In the genomic region with DNA sequence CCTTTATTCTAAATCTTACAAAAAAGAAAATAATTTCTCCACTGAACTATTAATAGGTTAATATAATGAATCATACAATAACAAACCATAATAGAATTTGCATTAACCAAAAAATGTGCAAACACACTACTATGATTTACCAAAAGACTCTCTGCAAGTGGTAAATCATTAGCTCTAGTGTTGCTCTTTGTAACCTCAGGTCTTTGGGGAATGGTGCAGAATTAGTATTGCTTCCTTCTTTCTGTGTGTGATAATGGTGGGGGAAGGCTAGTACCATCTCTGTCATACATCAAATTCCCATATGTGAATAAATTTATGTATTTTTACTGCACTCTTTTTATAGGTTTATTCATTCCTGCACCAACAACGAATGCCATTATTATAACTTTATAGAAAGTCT, we compare ENCODE assay signal across 15 cellular contexts.
DNase-seq lines count a peak whose midpoint lies in the region; ATAC-seq and TF ChIP-seq lines count a peak whose summit lies in the region.
"Had no signal": no experiment of that assay in that cellular context is flagged by ENCODE, and none has a peak within 500 bp of the region (broad histone marks: within the 10 kb centered on the region; RNA-seq: fewer than 3 reads in every experiment).

No MANE protein-coding gene starts in this region.

- H3K27me3 Mint-ChIP-seq in mesothelial cell of epicardium (ENCODE audit: low read depth), result no peaks in the 10 kb centered on the region
- no peaks in the 10 kb centered on the region for H3K27me3 Mint-ChIP-seq in T-helper 2 cell treated with Interferon-gamma antibody and Interleukin-4, amounts not matched to agents 5 μg/mL and 100 μg/mL, for 36 hours (ENCODE audit: low read depth)
- H3K27me3 Mint-ChIP-seq: CD4-positive, CD25-positive, alpha-beta regulatory T cell; memory B cell had no signal

- DNase-seq in mesothelial cell of epicardium (ENCODE audit: low spot score in 2 of 2, unreplicated experiment in 2 of 2) (no peak), OCI-M2 (lab: John Stamatoyannopoulos, UW; ENCODE audit: unreplicated experiment) (no peak)
- no peak for DNase-seq in T-helper 2 cell treated with Interferon-gamma antibody and Interleukin-4, amounts not matched to agents 5 μg/mL and 100 μg/mL, for 36 hours (ENCODE audit: low spot score)
- DNase-seq in activated CD4-positive, alpha-beta T cell treated with anti-CD3 and anti-CD28 coated beads for 4 hours, result no peak
- DNase-seq: activated T-cell treated with anti-CD3 and anti-CD28 coated beads, Interleukin-2, amount 50 U/mL, for 48 hours; amniotic stem cell; CD4-positive, CD25-positive, alpha-beta regulatory T cell; GF-D8; occipital lobe; testis had no signal

- peaks cover 9% of the 10 kb centered on the region for H3K4me1 Mint-ChIP-seq in mesothelial cell of epicardium
- no peaks in the 10 kb centered on the region for H3K4me1 Mint-ChIP-seq in T-helper 2 cell treated with Interferon-gamma antibody and Interleukin-4, amounts not matched to agents 5 μg/mL and 100 μg/mL, for 36 hours (ENCODE audit: low read depth)
- H3K4me1 Mint-ChIP-seq: CD4-positive, CD25-positive, alpha-beta regulatory T cell; memory B cell had no signal

- peaks cover 44% of the 10 kb centered on the region for H3K9me3 Mint-ChIP-seq in mesothelial cell of epicardium
- H3K9me3 Mint-ChIP-seq in T-helper 2 cell treated with Interferon-gamma antibody and Interleukin-4, amounts not matched to agents 5 μg/mL and 100 μg/mL, for 36 hours, result no peaks in the 10 kb centered on the region

- H3K27ac Mint-ChIP-seq in mesothelial cell of epicardium, result peak overlapping the region; percentile 59
- H3K27ac Mint-ChIP-seq in T-helper 2 cell treated with Interferon-gamma antibody and Interleukin-4, amounts not matched to agents 5 μg/mL and 100 μg/mL, for 36 hours, result no peak overlapping the region
- H3K27ac Mint-ChIP-seq: CD4-positive, CD25-positive, alpha-beta regulatory T cell; memory B cell had no signal

- ATAC-seq in GM19324 (IDR thresholded peaks at IDR 0.05; ENCODE audit: low FRiP score, unreplicated experiment), result peak; percentile 92
- ATAC-seq in HG02610 (IDR thresholded peaks at IDR 0.05; ENCODE audit: unreplicated experiment), result peak; percentile 84
- peak; percentile 98 for ATAC-seq in HG03196 (IDR thresholded peaks at IDR 0.05; ENCODE audit: unreplicated experiment)
- ATAC-seq in GM21717 (IDR thresholded peaks at IDR 0.05; ENCODE audit: unreplicated experiment), result no peak

- no peak overlapping the region for H3K4me3 Mint-ChIP-seq in mesothelial cell of epicardium
- H3K4me3 Mint-ChIP-seq in T-helper 2 cell treated with Interferon-gamma antibody and Interleukin-4, amounts not matched to agents 5 μg/mL and 100 μg/mL, for 36 hours, result no peak overlapping the region
- H3K4me3 Mint-ChIP-seq: memory B cell had no signal

- peaks cover 25% of the 10 kb centered on the region for H3K36me3 Mint-ChIP-seq in mesothelial cell of epicardium
- no peaks in the 10 kb centered on the region for H3K36me3 Mint-ChIP-seq in T-helper 2 cell treated with Interferon-gamma antibody and Interleukin-4, amounts not matched to agents 5 μg/mL and 100 μg/mL, for 36 hours (ENCODE audit: low read depth)

- TF ChIP-seq CTCF in mesothelial cell of epicardium (IDR thresholded peaks at IDR 0.05; ENCODE audit: unreplicated experiment), result no peak
